ENCODE assay signal across 38 cellular contexts in the genomic region with DNA sequence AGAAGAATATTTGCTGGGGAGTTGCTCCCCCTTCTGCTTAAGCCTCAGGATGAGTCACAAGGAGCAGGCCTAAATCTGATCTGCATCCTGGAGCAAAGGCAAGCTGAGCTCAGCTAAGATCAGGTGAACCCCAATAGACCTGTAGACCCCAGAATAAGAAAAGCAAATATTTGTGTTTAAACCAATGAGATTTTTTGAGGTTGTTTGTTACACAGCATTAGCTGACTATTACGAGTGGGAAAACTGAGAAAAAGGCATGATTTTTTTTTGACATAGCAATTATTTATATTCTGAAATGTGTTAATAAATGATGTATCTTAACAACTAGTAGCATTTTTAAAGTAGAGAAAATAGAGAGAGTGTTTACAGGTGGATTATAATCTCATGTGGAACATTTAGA. TPM values are rescaled to one million over a fixed set of nuclear protein-coding genes. Genes with fewer than 3 reads are reported as not detected.
"Had no signal": no experiment of that assay in that cellular context is flagged by ENCODE, and none has a peak within 500 bp of the region (broad histone marks: within the 10 kb centered on the region; RNA-seq: fewer than 3 reads in every experiment).

No MANE protein-coding gene starts in this region.

- H3K36me3 ChIP-seq: ascending aorta, breast epithelium, esophagus muscularis mucosa, gastrocnemius medialis, heart left ventricle, WERI-Rb-1 had no signal

- H3K27me3 Mint-ChIP-seq: activated B cell treated with CpG ODN at 0.5 μM for 24 hours; activated naive CD4-positive, alpha-beta T cell treated with anti-CD3 and anti-CD28 coated beads, Interleukin-2, amount 10 ng/mL, durations not matched to agents 7 days and 5 days; dendritic cell treated with granulocyte-macrophage colony-stimulating factor and Interleukin-4, amounts not matched to agents 40 ng/mL and 50 ng/mL, for 4 days; T-cell had no signal

- H3K9me3 ChIP-seq: ascending aorta, gastrocnemius medialis had no signal

- H3K27ac Mint-ChIP-seq: activated B cell treated with CpG ODN at 0.5 μM for 24 hours; activated CD8-positive, alpha-beta T cell treated with anti-CD3 and anti-CD28 coated beads for 36 hours; activated naive CD4-positive, alpha-beta T cell treated with anti-CD3 and anti-CD28 coated beads, Interleukin-2, amount 10 ng/mL, durations not matched to agents 7 days and 5 days; activated naive CD4-positive, alpha-beta T cell treated with anti-CD3 and anti-CD28 coated beads, Interleukin-2, amount 50 U/mL, for 72 hours; activated naive CD8-positive, alpha-beta T cell treated with anti-CD3 and anti-CD28 coated beads, Interleukin-2, amount 10 ng/mL, durations not matched to agents 7 days and 5 days; activated T-cell treated with anti-CD3 and anti-CD28 coated beads, Interleukin-2, amount 50 U/mL, for 24 hours; activated T-cell treated with anti-CD3 and anti-CD28 coated beads, Interleukin-2, amount 50 U/mL, for 72 hours; brain; dendritic cell treated with granulocyte-macrophage colony-stimulating factor and Interleukin-4, amounts not matched to agents 40 ng/mL and 50 ng/mL, for 4 days; endodermal cell; T-cell; T-helper 1 cell treated with Interleukin-12 subunit alpha and Interleukin-12 subunit beta and Interleukin-4 antibody, amounts not matched to agents 30 μg/mL and 1 μg/mL, for 36 hours; T-helper 2 cell treated with Interferon-gamma antibody and Interleukin-4, amounts not matched to agents 5 μg/mL and 100 μg/mL, for 36 hours had no signal

- H3K27ac ChIP-seq: ascending aorta, breast epithelium, coronary artery, dorsolateral prefrontal cortex, esophagus muscularis mucosa, foreskin keratinocyte, gastrocnemius medialis, heart left ventricle, WERI-Rb-1 had no signal

- H3K27me3 ChIP-seq: ascending aorta, breast epithelium, dorsolateral prefrontal cortex, esophagus muscularis mucosa, foreskin keratinocyte, gastrocnemius medialis had no signal

- H3K4me3 Mint-ChIP-seq: activated B cell treated with CpG ODN at 0.5 μM for 24 hours; activated CD8-positive, alpha-beta T cell treated with anti-CD3 and anti-CD28 coated beads for 36 hours; activated naive CD4-positive, alpha-beta T cell treated with anti-CD3 and anti-CD28 coated beads, Interleukin-2, amount 10 ng/mL, durations not matched to agents 7 days and 5 days; activated naive CD8-positive, alpha-beta T cell treated with anti-CD3 and anti-CD28 coated beads, Interleukin-2, amount 10 ng/mL, durations not matched to agents 7 days and 5 days; activated T-cell treated with anti-CD3 and anti-CD28 coated beads, Interleukin-2, amount 50 U/mL, for 24 hours; activated T-cell treated with anti-CD3 and anti-CD28 coated beads, Interleukin-2, amount 50 U/mL, for 72 hours; brain; central memory CD8-positive, alpha-beta T cell; dendritic cell treated with granulocyte-macrophage colony-stimulating factor and Interleukin-4, amounts not matched to agents 40 ng/mL and 50 ng/mL, for 4 days; endodermal cell; T-cell; T-helper 1 cell treated with Interleukin-12 subunit alpha and Interleukin-12 subunit beta and Interleukin-4 antibody, amounts not matched to agents 30 μg/mL and 1 μg/mL, for 36 hours; T-helper 2 cell treated with Interferon-gamma antibody and Interleukin-4, amounts not matched to agents 5 μg/mL and 100 μg/mL, for 36 hours had no signal

- H3K4me1 ChIP-seq: ascending aorta, breast epithelium, esophagus muscularis mucosa, foreskin keratinocyte, gastrocnemius medialis, heart left ventricle had no signal

- H3K4me1 Mint-ChIP-seq: activated naive CD4-positive, alpha-beta T cell treated with anti-CD3 and anti-CD28 coated beads, Interleukin-2, amount 10 ng/mL, durations not matched to agents 7 days and 5 days; activated naive CD8-positive, alpha-beta T cell treated with anti-CD3 and anti-CD28 coated beads, Interleukin-2, amount 10 ng/mL, durations not matched to agents 7 days and 5 days; brain; central memory CD8-positive, alpha-beta T cell; endodermal cell; T-cell had no signal

- DNase-seq: activated B cell treated with CpG ODN at 0.5 μM for 24 hours; activated CD4-positive, alpha-beta T cell treated with anti-CD3 and anti-CD28 coated beads for 48 hours; activated CD4-positive, alpha-beta T cell treated with anti-CD3 and anti-CD28 coated beads, Interleukin-2, amount 50 U/mL, for 1 hour; activated CD4-positive, alpha-beta T cell treated with anti-CD3 and anti-CD28 coated beads, Interleukin-2, amount 50 U/mL, for 48 hours; activated CD8-positive, alpha-beta memory T cell treated with anti-CD3 and anti-CD28 coated beads, Interleukin-2, amount 50 U/mL, for 48 hours; activated CD8-positive, alpha-beta T cell treated with anti-CD3 and anti-CD28 coated beads for 36 hours; activated gamma-delta T cell; activated naive CD4-positive, alpha-beta T cell; activated naive CD4-positive, alpha-beta T cell treated with anti-CD3 and anti-CD28 coated beads, Interleukin-2, amount 10 ng/mL, durations not matched to agents 7 days and 5 days; activated naive CD8-positive, alpha-beta T cell treated with anti-CD3 and anti-CD28 coated beads, Interleukin-2, amount 10 ng/mL, durations not matched to agents 7 days and 5 days; activated T-cell treated with anti-CD3 and anti-CD28 coated beads for 4 hours; activated T-cell treated with anti-CD3 and anti-CD28 coated beads, Interleukin-2, amount 50 U/mL, for 24 hours; activated T-cell treated with anti-CD3 and anti-CD28 coated beads, Interleukin-2, amount 50 U/mL, for 72 hours; dorsolateral prefrontal cortex; effector memory CD4-positive, alpha-beta T cell; endodermal cell; erythroblast; gastrocnemius medialis; glutamatergic neuron; heart left ventricle; T-cell; T1000; WERI-Rb-1 had no signal

- H3K36me3 Mint-ChIP-seq: activated naive CD4-positive, alpha-beta T cell treated with anti-CD3 and anti-CD28 coated beads, Interleukin-2, amount 10 ng/mL, durations not matched to agents 7 days and 5 days; activated naive CD8-positive, alpha-beta T cell treated with anti-CD3 and anti-CD28 coated beads, Interleukin-2, amount 10 ng/mL, durations not matched to agents 7 days and 5 days; brain; T-cell had no signal

- H3K4me3 ChIP-seq: ascending aorta, breast epithelium, coronary artery, dorsolateral prefrontal cortex, esophagus muscularis mucosa, gastrocnemius medialis, heart left ventricle had no signal

- ATAC-seq: activated CD4-positive, CD25-positive, alpha-beta regulatory T cell treated with anti-CD3 and anti-CD28 coated beads, Interleukin-2, amount 50 U/mL, for 24 hours; activated CD8-positive, alpha-beta T cell treated with anti-CD3 and anti-CD28 coated beads for 36 hours; activated naive CD4-positive, alpha-beta T cell treated with anti-CD3 and anti-CD28 coated beads, Interleukin-2, amount 50 U/mL, for 72 hours; activated T-cell treated with anti-CD3 and anti-CD28 coated beads, Interleukin-2, amount 50 U/mL, for 72 hours; foreskin keratinocyte; gastrocnemius medialis; heart left ventricle; T-cell had no signal

RNA-seq across cellular contexts. Expression of a gene that starts 45.1 kb away (rescaled TPM):
- total RNA-seq: activated B cell treated with CpG ODN at 0.5 μM for 24 hours; activated CD8-positive, alpha-beta memory T cell treated with anti-CD3 and anti-CD28 coated beads for 36 hours; activated CD8-positive, alpha-beta T cell treated with anti-CD3 and anti-CD28 coated beads for 36 hours; activated naive CD4-positive, alpha-beta T cell treated with anti-CD3 and anti-CD28 coated beads, Interleukin-2, amount 50 U/mL, for 72 hours; activated naive CD8-positive, alpha-beta T cell treated with anti-CD3 and anti-CD28 coated beads, Interleukin-2, amount 10 ng/mL, durations not matched to agents 7 days and 5 days; activated T-cell treated with anti-CD3 and anti-CD28 coated beads, Interleukin-2, amount 50 U/mL, for 72 hours; ascending aorta; cerebellum; endodermal cell; foreskin keratinocyte; gastrocnemius medialis; T-cell had no signal
- polyA plus RNA-seq: foreskin keratinocyte, heart left ventricle had no signal

RNA-seq across cellular contexts. Expression of a gene that starts 46.7 kb away (rescaled TPM):
- total RNA-seq: ascending aorta, breast epithelium, cardiac septum, cerebellum, endodermal cell, esophagus muscularis mucosa, foreskin keratinocyte, gastrocnemius medialis had no signal
- polyA plus RNA-seq: foreskin keratinocyte, heart left ventricle had no signal
